ENCODE assay signal across 8 cellular contexts in the genomic region with DNA sequence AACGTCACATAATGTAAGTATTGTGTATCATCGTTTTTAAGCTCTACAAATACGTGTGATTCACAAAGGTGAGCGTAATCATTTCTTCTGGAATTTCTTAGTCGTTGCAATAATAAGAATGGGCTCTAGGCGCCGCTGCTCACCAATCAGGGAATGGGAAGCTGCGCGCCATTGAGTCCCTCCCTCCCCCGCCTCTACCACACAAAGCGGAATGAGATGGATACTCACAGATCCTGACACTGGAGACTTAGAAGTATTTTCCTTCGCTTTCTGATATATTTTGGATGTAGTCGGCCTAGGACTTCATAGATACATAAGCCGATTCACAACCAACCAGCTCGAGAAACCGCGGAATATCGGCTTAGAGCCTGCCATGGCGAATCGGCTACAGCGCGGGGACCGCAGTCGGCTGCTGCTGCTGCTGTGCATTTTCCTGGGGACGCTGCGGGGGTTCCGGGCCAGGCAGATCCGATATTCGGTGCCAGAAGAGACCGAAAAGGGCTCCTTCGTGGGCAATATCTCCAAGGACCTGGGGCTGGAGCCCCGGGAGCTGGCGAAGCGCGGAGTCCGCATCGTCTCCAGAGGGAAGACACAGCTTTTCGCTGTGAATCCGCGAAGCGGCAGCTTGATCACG. TPM values are rescaled to one million over a fixed set of nuclear protein-coding genes. Genes with fewer than 3 reads are reported as not detected.
DNase-seq lines count a peak whose midpoint lies in the region; ATAC-seq and FAIRE-seq lines count a peak whose summit lies in the region.

A gene (plus strand): TSS at position 197 of the 634 bp plus-strand sequence. CDS start 177 bp downstream, at position 374.

- H3K4me1 ChIP-seq in adipocyte (ENCODE audit: control insufficient read depth, insufficient read depth, low read length): no peaks in the 10 kb centered on the region

- no peaks in the 10 kb centered on the region for H3K36me3 ChIP-seq in adipocyte (ENCODE audit: control insufficient read depth, insufficient read depth, low read length, severe bottlenecking)

- FAIRE-seq in HTR-8/SVneo (lab: Jason Lieb, UNC): no peak

- H3K9ac ChIP-seq in adipocyte (ENCODE audit: low read length): peak within 1 kb of the TSS; percentile 70

- no peak within 1 kb of the TSS for H3K4me3 ChIP-seq in Jurkat, Clone E6-1 (ENCODE audit: low read length)
- H3K4me3 ChIP-seq in adipocyte (ENCODE audit: low read length) (peak within 1 kb of the TSS; percentile 84), iPS-11a (ENCODE audit: low read depth, low read length) (peak within 1 kb of the TSS; percentile 47)

- ATAC-seq in HG02840 (IDR thresholded peaks at IDR 0.05; ENCODE audit: low FRiP score, unreplicated experiment): no peak

- DNase-seq in NCI-H82 (lab: John Stamatoyannopoulos, UW) (peak; percentile 9), NCI-H82 treated with DMSO at 0.1 percent for 48 hours (lab: John Stamatoyannopoulos, UW; ENCODE audit: unreplicated experiment) (no peak), adipocyte (ENCODE audit: low read depth) (peak; percentile 50), HTR-8/SVneo (ENCODE audit: insufficient read length, low spot score) (no peak)
- peak; percentile 24 for DNase-seq in Jurkat, Clone E6-1 (ENCODE audit: low read depth, low spot score)
- peak; percentile 34 for DNase-seq in stimulated activated CD4-positive, alpha-beta T cell treated with anti-CD3 and anti-CD28 coated beads, Interleukin-4, amount 100 ng/mL, for 1 hour

- H3K9me3 ChIP-seq in adipocyte (ENCODE audit: control insufficient read depth, low read length): peaks cover 44% of the 10 kb centered on the region

- no peaks in the 10 kb centered on the region for H3K27me3 ChIP-seq in adipocyte (replicated peaks; ENCODE audit: control insufficient read depth, insufficient read depth, low read length)

RNA-seq across cellular contexts. Expression of the gene that starts here (rescaled TPM):
- not detected for polyA plus RNA-seq in Jurkat, Clone E6-1 (2012; ENCODE audit: insufficient read depth, insufficient read length)

Comparison
In these comparisons a context has a peak if more than half of its experiments do, and no peak if none do; other contexts are left out.
1. DNase-seq: peak in NCI-H82 (single experiment), Jurkat, Clone E6-1 (single experiment), adipocyte (single experiment) and stimulated activated CD4-positive, alpha-beta T cell treated with anti-CD3 and anti-CD28 coated beads, Interleukin-4, amount 100 ng/mL, for 1 hour (single experiment); none in NCI-H82 treated with DMSO at 0.1 percent for 48 hours (single experiment) and HTR-8/SVneo (single experiment).